30 cellular contexts compared by ENCODE assay signal in the genomic region with DNA sequence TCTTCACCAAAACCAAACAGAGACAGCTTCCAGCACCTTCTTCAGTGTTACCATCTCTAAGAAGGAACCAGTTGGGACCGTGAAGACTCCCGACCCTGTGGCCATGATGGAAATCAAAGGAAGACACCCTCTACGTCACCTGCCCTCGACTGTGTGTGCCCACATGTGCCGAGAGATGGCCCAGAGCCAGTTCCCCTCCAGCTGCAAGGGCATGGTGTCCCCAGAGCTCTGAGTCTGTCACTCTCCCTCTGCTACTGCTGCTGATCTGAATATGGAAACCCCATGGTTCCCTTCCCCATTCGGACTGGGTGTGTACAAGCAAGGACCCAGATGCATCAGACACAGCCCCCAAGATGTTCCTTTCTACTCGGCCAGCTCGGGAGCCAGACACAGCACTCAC.
DNase-seq lines count a peak whose midpoint lies in the region; ATAC-seq and TF ChIP-seq lines count a peak whose summit lies in the region.
"Had no signal": no experiment of that assay in that cellular context is flagged by ENCODE, and none has a peak within 500 bp of the region (broad histone marks: within the 10 kb centered on the region; RNA-seq: fewer than 3 reads in every experiment).

No MANE protein-coding gene starts in this region.

- peak overlapping the region; percentile 2 for H3K27ac Mint-ChIP-seq in activated T-cell treated with anti-CD3 and anti-CD28 coated beads, Interleukin-2, amount 50 U/mL, for 24 hours
- H3K27ac Mint-ChIP-seq in activated CD8-positive, alpha-beta T cell treated with anti-CD3 and anti-CD28 coated beads for 36 hours: peak overlapping the region; percentile 46
- H3K27ac Mint-ChIP-seq: nephron had no signal

- H3K4me3 Mint-ChIP-seq in activated T-cell treated with anti-CD3 and anti-CD28 coated beads, Interleukin-2, amount 50 U/mL, for 24 hours: no peak overlapping the region
- H3K4me3 Mint-ChIP-seq in activated CD8-positive, alpha-beta T cell treated with anti-CD3 and anti-CD28 coated beads for 36 hours: no peak overlapping the region
- H3K4me3 Mint-ChIP-seq: activated CD4-positive, alpha-beta T cell treated with anti-CD3 and anti-CD28 coated beads, Interleukin-2, amount 10 ng/mL, durations not matched to agents 7 days and 5 days; activated naive CD8-positive, alpha-beta T cell; nephron; T-helper 1 cell treated with Interleukin-12 subunit alpha and Interleukin-12 subunit beta and Interleukin-4 antibody, amounts not matched to agents 30 μg/mL and 1 μg/mL, for 36 hours had no signal

- H3K36me3 Mint-ChIP-seq in activated T-cell treated with anti-CD3 and anti-CD28 coated beads, Interleukin-2, amount 50 U/mL, for 24 hours (ENCODE audit: low read depth): peaks cover 54% of the 10 kb centered on the region
- H3K36me3 Mint-ChIP-seq in activated CD8-positive, alpha-beta T cell treated with anti-CD3 and anti-CD28 coated beads for 36 hours (ENCODE audit: low read depth): peaks cover 25% of the 10 kb centered on the region

- no peaks in the 10 kb centered on the region for H3K27me3 Mint-ChIP-seq in activated T-cell treated with anti-CD3 and anti-CD28 coated beads, Interleukin-2, amount 50 U/mL, for 24 hours
- H3K27me3 Mint-ChIP-seq in activated CD8-positive, alpha-beta T cell treated with anti-CD3 and anti-CD28 coated beads for 36 hours: no peaks in the 10 kb centered on the region
- H3K27me3 Mint-ChIP-seq: activated CD4-positive, alpha-beta T cell treated with anti-CD3 and anti-CD28 coated beads, Interleukin-2, amount 10 ng/mL, durations not matched to agents 7 days and 5 days; activated naive CD8-positive, alpha-beta T cell had no signal

- peaks cover 87% of the 10 kb centered on the region for H3K4me1 Mint-ChIP-seq in activated T-cell treated with anti-CD3 and anti-CD28 coated beads, Interleukin-2, amount 50 U/mL, for 24 hours (ENCODE audit: low read depth)
- H3K4me1 Mint-ChIP-seq in activated CD8-positive, alpha-beta T cell treated with anti-CD3 and anti-CD28 coated beads for 36 hours (ENCODE audit: low read depth): peaks cover 81% of the 10 kb centered on the region

- ATAC-seq in DND-41 (ENCODE audit: insufficient read depth, low read depth): no peak
- no peak for ATAC-seq in activated CD8-positive, alpha-beta T cell treated with anti-CD3 and anti-CD28 coated beads for 36 hours
- ATAC-seq: gastroesophageal sphincter; left colon; mucosa of descending colon; pancreas; SK-N-SH treated with all-trans-retinoic acid at 6 μM for 48 hours; stimulated activated naive CD8-positive, alpha-beta T cell treated with anti-CD3 and anti-CD28 coated beads, Interleukin-15, Interleukin-2, amounts not matched to agents 100 U/mL and 50 U/mL, for 24 hours had no signal

- H3K4me1 ChIP-seq in DND-41 (ENCODE audit: insufficient read depth, low read length) (peaks cover 36% of the 10 kb centered on the region), osteoblast (ENCODE audit: insufficient read depth, low read length) (no peaks in the 10 kb centered on the region), MM.1S (ENCODE audit: low read length) (no peaks in the 10 kb centered on the region)
- H3K4me1 ChIP-seq: pancreas had no signal

- H3K36me3 ChIP-seq in DND-41 (ENCODE audit: insufficient read depth, low read length): peaks cover 38% of the 10 kb centered on the region
- no peaks in the 10 kb centered on the region for H3K36me3 ChIP-seq in osteoblast (ENCODE audit: insufficient read depth, low read length)
- H3K36me3 ChIP-seq in MM.1S (replicated peaks; ENCODE audit: insufficient read depth, low read length): no peaks in the 10 kb centered on the region
- H3K36me3 ChIP-seq: cardiac muscle cell, pancreas, thoracic aorta had no signal

- H4K20me1 ChIP-seq in DND-41 (ENCODE audit: insufficient read depth, low read length) (no peaks in the 10 kb centered on the region), osteoblast (ENCODE audit: insufficient read depth, low read length) (peaks cover 2% of the 10 kb centered on the region), MM.1S (ENCODE audit: insufficient read depth, low read length) (no peaks in the 10 kb centered on the region)

- POLR2A ChIA-PET in activated CD8-positive, alpha-beta T cell treated with anti-CD3 and anti-CD28 coated beads for 36 hours (lab: Charles Lee): interaction anchor here (1.0 kb wide), 1 partner anchor 26 kb away, joined by 3 read pairs; no protein-coding TSS in a partner anchor

- no peak for DNase-seq in activated T-cell treated with anti-CD3 and anti-CD28 coated beads, Interleukin-2, amount 50 U/mL, for 24 hours
- DNase-seq in activated T-cell treated with anti-CD3 and anti-CD28 coated beads, Interleukin-2, amount 50 U/mL, for 48 hours: no peak
- DNase-seq in DND-41: no peak
- DNase-seq in activated CD8-positive, alpha-beta T cell treated with anti-CD3 and anti-CD28 coated beads for 36 hours: no peak
- peak; percentile 58 for DNase-seq in osteoblast (ENCODE audit: insufficient read length, low spot score, missing footprints)
- no peak for DNase-seq in COLO829 (ENCODE audit: low spot score)
- no peak for DNase-seq in MM.1S
- DNase-seq: activated CD4-positive, alpha-beta T cell treated with anti-CD3 and anti-CD28 coated beads, Interleukin-2, amount 10 ng/mL, durations not matched to agents 7 days and 5 days; activated effector memory CD4-positive, alpha-beta T cell treated with Interleukin-2 at 50 U/mL for 16 hours; effector CD4-positive, alpha-beta T cell; H7; hippocampal formation; KBM-7; left colon; mammary epithelial cell; mucosa of descending colon; NCI-H1417; NCI-H2081; NCI-H526; pancreas; Right ventricle myocardium superior; stimulated activated naive CD8-positive, alpha-beta T cell treated with anti-CD3 and anti-CD28 coated beads, Interleukin-15, Interleukin-2, amounts not matched to agents 100 U/mL and 50 U/mL, for 24 hours had no signal

- H3K27me3 ChIP-seq in DND-41 (ENCODE audit: insufficient read depth, low read length, poor library complexity): no peaks in the 10 kb centered on the region
- H3K27me3 ChIP-seq in osteoblast (ENCODE audit: insufficient read depth, low read length): no peaks in the 10 kb centered on the region
- H3K27me3 ChIP-seq in MM.1S (replicated peaks; ENCODE audit: insufficient read depth, low read length): no peaks in the 10 kb centered on the region
- H3K27me3 ChIP-seq: cardiac muscle cell, gastroesophageal sphincter, pancreas had no signal

- CTCF ChIA-PET in activated CD8-positive, alpha-beta T cell treated with anti-CD3 and anti-CD28 coated beads for 36 hours (lab: Charles Lee): no interaction called here

- no peaks in the 10 kb centered on the region for H3K9me3 ChIP-seq in DND-41 (ENCODE audit: insufficient read depth, low read length, severe bottlenecking)
- no peaks in the 10 kb centered on the region for H3K9me3 ChIP-seq in osteoblast (ENCODE audit: low read depth, low read length)
- no peaks in the 10 kb centered on the region for H3K9me3 ChIP-seq in MM.1S (replicated peaks; ENCODE audit: insufficient read depth, low read length)
- H3K9me3 ChIP-seq: gastroesophageal sphincter, mucosa of descending colon, pancreas, thoracic aorta had no signal

- H3K27ac ChIP-seq in DND-41 (ENCODE audit: low read length) (peak overlapping the region; percentile 61), osteoblast (ENCODE audit: low read depth, low read length) (no peak overlapping the region), MM.1S (ENCODE audit: low read length) (no peak overlapping the region)
- H3K27ac ChIP-seq: cardiac muscle cell, gastroesophageal sphincter, pancreas had no signal

- no peaks in the 10 kb centered on the region for H3K9me2 ChIP-seq in MM.1S (replicated peaks; ENCODE audit: insufficient read depth, low read length)

- H3K4me2 ChIP-seq in DND-41 (ENCODE audit: insufficient read depth, low read length): no peak overlapping the region
- H3K4me2 ChIP-seq in osteoblast (ENCODE audit: insufficient read depth, low read length): no peak overlapping the region
- no peak overlapping the region for H3K4me2 ChIP-seq in MM.1S (ENCODE audit: low read depth, low read length)

- TF ChIP-seq CTCF in DND-41 (IDR thresholded peaks at IDR 0.05; ENCODE audit: borderline replicate concordance, extremely low read depth, low read length, poor library complexity, severe bottlenecking): no peak
- no peak for TF ChIP-seq CTCF in activated CD8-positive, alpha-beta T cell treated with anti-CD3 and anti-CD28 coated beads for 36 hours (IDR thresholded peaks at IDR 0.05)
- TF ChIP-seq CTCF in osteoblast (IDR thresholded peaks at IDR 0.05; ENCODE audit: extremely low read depth, low read depth, low read length): no peak
- TF ChIP-seq CTCF in MM.1S (IDR thresholded peaks at IDR 0.05; ENCODE audit: low read length): no peak

- H2AFZ ChIP-seq in DND-41 (ENCODE audit: low read depth, low read length) (no peak overlapping the region), osteoblast (ENCODE audit: low read length) (no peak overlapping the region), MM.1S (ENCODE audit: low read length) (no peak overlapping the region)

- no peaks in the 10 kb centered on the region for H3F3A ChIP-seq in MM.1S (ENCODE audit: insufficient read depth, low read length)

- intact Hi-C loops in activated CD8-positive, alpha-beta T cell treated with anti-CD3 and anti-CD28 coated beads for 36 hours (cut with micrococcal nuclease): loop anchor here (10.0 kb wide), 1 partner anchor 85 kb away; no protein-coding TSS in a partner anchor

- no peaks in the 10 kb centered on the region for H3K9me3 Mint-ChIP-seq in activated T-cell treated with anti-CD3 and anti-CD28 coated beads, Interleukin-2, amount 50 U/mL, for 24 hours
- no peaks in the 10 kb centered on the region for H3K9me3 Mint-ChIP-seq in activated CD8-positive, alpha-beta T cell treated with anti-CD3 and anti-CD28 coated beads for 36 hours
- H3K9me3 Mint-ChIP-seq: activated CD4-positive, alpha-beta T cell treated with anti-CD3 and anti-CD28 coated beads, Interleukin-2, amount 10 ng/mL, durations not matched to agents 7 days and 5 days; nephron; T-helper 1 cell treated with Interleukin-12 subunit alpha and Interleukin-12 subunit beta and Interleukin-4 antibody, amounts not matched to agents 30 μg/mL and 1 μg/mL, for 36 hours had no signal

- H3K9ac ChIP-seq in DND-41 (ENCODE audit: low read depth, low read length): no peak overlapping the region
- H3K9ac ChIP-seq in MM.1S (ENCODE audit: low read length): no peak overlapping the region

- H3K4me3 ChIP-seq in DND-41 (ENCODE audit: low read depth in 1 of 2, low read length in 2 of 2): no peak overlapping the region
- H3K4me3 ChIP-seq in osteoblast (ENCODE audit: insufficient read depth, low read length): no peak overlapping the region
- H3K4me3 ChIP-seq in MM.1S (ENCODE audit: low read length): no peak overlapping the region
- H3K4me3 ChIP-seq: cardiac muscle cell, gastroesophageal sphincter, mucosa of descending colon, pancreas, skin epidermis, thoracic aorta had no signal

- H3K79me2 ChIP-seq in DND-41 (ENCODE audit: insufficient read depth, low read length): no peaks in the 10 kb centered on the region
- H3K79me2 ChIP-seq in osteoblast (ENCODE audit: insufficient read depth, low read length): no peaks in the 10 kb centered on the region
- H3K79me2 ChIP-seq in MM.1S (ENCODE audit: low read length): no peaks in the 10 kb centered on the region
